ENCODE assay signal across 8 cellular contexts in genomic region chr12:26113853-26114719, GRCh38. TPM values are rescaled to one million over a fixed set of nuclear protein-coding genes. Genes with fewer than 3 reads are reported as not detected.
A peak's percentile ranks its signal among the peaks of the same experiment; 100 is the strongest.
DNase-seq lines count a peak whose midpoint lies in the region; ATAC-seq and TF ChIP-seq lines count a peak whose summit lies in the region.

No MANE protein-coding gene starts in this region.

- H3K36me3 ChIP-seq in mucosa of descending colon (ENCODE audit: low read depth) = no peaks in the 10 kb centered on the region

- peak; percentile 40 for TF ChIP-seq CTCF in epithelial cell of proximal tubule (conservative IDR thresholded peaks at IDR 0.05; ENCODE audit: low read depth, low read length)
- no peak for TF ChIP-seq CTCF in mucosa of descending colon (IDR thresholded peaks at IDR 0.05)

- peak; percentile 69 to 95 (median 90) for DNase-seq in C1 segment of cervical spinal cord (lab: John Stamatoyannopoulos, UW)
- peak; percentile 57 for DNase-seq in NOMO-1 treated with DMSO at 0.1 percent for 48 hours (lab: John Stamatoyannopoulos, UW; ENCODE audit: unreplicated experiment)
- peak; percentile 74 for DNase-seq in activated T-cell treated with anti-CD3 and anti-CD28 coated beads for 48 hours (ENCODE audit: low read depth)
- DNase-seq in epithelial cell of proximal tubule (ENCODE audit: low read depth) = no peak
- peak; percentile 97 to 98 (median 97) for DNase-seq in mucosa of descending colon
- peak; percentile 57 to 70 for DNase-seq in stimulated activated CD8-positive, alpha-beta memory T cell treated with anti-CD3 and anti-CD28 coated beads, Interleukin-2, amount 100 ng/mL, for 48 hours (ENCODE audit: low read depth in 2 of 2)

- H3K4me1 ChIP-seq in mucosa of descending colon (ENCODE audit: low read depth) = peaks cover 11% of the 10 kb centered on the region

- intact Hi-C loops in mucosa of descending colon (cut with DNase I, micrococcal nuclease) = no loop called here

- H3K9me3 ChIP-seq in mucosa of descending colon = no peaks in the 10 kb centered on the region

- H3K4me3 ChIP-seq in epithelial cell of proximal tubule (ENCODE audit: low read depth, low read length) (peak overlapping the region; percentile 60), mucosa of descending colon (peak overlapping the region; percentile 10)

- peak; percentile 73 for ATAC-seq in GM19035 (IDR thresholded peaks at IDR 0.05; ENCODE audit: unreplicated experiment)
- ATAC-seq in HG03342 (IDR thresholded peaks at IDR 0.05; ENCODE audit: unreplicated experiment) = peak; percentile 59
- peak; percentile 94 for ATAC-seq in mucosa of descending colon

RNA-seq across cellular contexts. Expression of gene BHLHE41, which starts 10.8 kb away (rescaled TPM):
- total RNA-seq in epithelial cell of proximal tubule (1.3 and 5.2 TPM in 2 replicates), mucosa of descending colon (10 to 100 TPM; 41.0 to 91.9 (median 43.0) TPM)
